27 cellular contexts compared by ENCODE assay signal in genomic region chr11:10443721-10444120, GRCh38.
"Had no signal": no experiment of that assay in that cellular context is flagged by ENCODE, and none has a peak within 500 bp of the region (broad histone marks: within the 10 kb centered on the region; RNA-seq: fewer than 3 reads in every experiment).

No MANE protein-coding gene starts in this region.

- H3K9me3 ChIP-seq: ascending aorta, body of pancreas had no signal

- H3K4me3 ChIP-seq: ascending aorta, body of pancreas, SK-N-MC had no signal

- FAIRE-seq: bronchial epithelial cell had no signal

- H3K27ac ChIP-seq: ascending aorta, body of pancreas, KMS-11, SK-N-MC had no signal

- H3K9ac ChIP-seq: KMS-11 had no signal

- H3K4me2 ChIP-seq: KMS-11 had no signal

- H3K36me3 Mint-ChIP-seq: T-cell had no signal

- H3K27me3 ChIP-seq: ascending aorta, body of pancreas had no signal

- H3K36me3 ChIP-seq: ascending aorta, WERI-Rb-1 had no signal

- ATAC-seq: body of pancreas, Panc1, Right ventricle myocardium inferior, T-cell had no signal

- H3K9me3 Mint-ChIP-seq: activated CD8-positive, alpha-beta T cell treated with anti-CD3 and anti-CD28 coated beads for 36 hours; activated naive CD4-positive, alpha-beta T cell treated with anti-CD3 and anti-CD28 coated beads, Interleukin-2, amount 50 U/mL, for 72 hours; activated naive CD8-positive, alpha-beta T cell treated with anti-CD3 and anti-CD28 coated beads, Interleukin-2, amount 50 U/mL, for 24 hours; central memory CD8-positive, alpha-beta T cell; T-cell had no signal

- H3K27ac Mint-ChIP-seq: T-cell had no signal

- H3K4me1 ChIP-seq: ascending aorta, body of pancreas had no signal

- H3K27me3 Mint-ChIP-seq: activated CD8-positive, alpha-beta T cell treated with anti-CD3 and anti-CD28 coated beads for 36 hours; activated naive CD8-positive, alpha-beta T cell treated with anti-CD3 and anti-CD28 coated beads, Interleukin-2, amount 50 U/mL, for 24 hours; central memory CD8-positive, alpha-beta T cell; T-cell had no signal

- H3K4me3 Mint-ChIP-seq: activated CD8-positive, alpha-beta T cell treated with anti-CD3 and anti-CD28 coated beads for 36 hours; central memory CD8-positive, alpha-beta T cell; T-cell had no signal

- DNase-seq: activated CD4-positive, alpha-beta T cell treated with anti-CD3 and anti-CD28 coated beads for 4 hours; activated CD8-positive, alpha-beta memory T cell treated with anti-CD3 and anti-CD28 coated beads, Interleukin-2, amount 50 U/mL, for 4 hours; activated naive CD4-positive, alpha-beta T cell treated with Interleukin-2 at 50 U/mL for 16 hours; activated T-cell treated with anti-CD3 and anti-CD28 coated beads, Interleukin-2, amount 50 U/mL, for 1 hour; amniotic stem cell; body of pancreas; NCI-H1048; NCI-H1417 treated with DMSO at 0.1 percent for 48 hours; NCI-H1694; NCI-H2029 treated with DMSO at 0.1 percent for 48 hours; NCI-H510A treated with DMSO at 0.1 percent for 48 hours; NCI-H69; NK-92 treated with Interleukin-12 subunit alpha and Interleukin-12 subunit beta, amount 100 ng/mL, for 24 hours; OCI-M1; RPMI8226; T-cell; WERI-Rb-1 had no signal
